8 cellular contexts compared by ENCODE assay signal in the genomic region with DNA sequence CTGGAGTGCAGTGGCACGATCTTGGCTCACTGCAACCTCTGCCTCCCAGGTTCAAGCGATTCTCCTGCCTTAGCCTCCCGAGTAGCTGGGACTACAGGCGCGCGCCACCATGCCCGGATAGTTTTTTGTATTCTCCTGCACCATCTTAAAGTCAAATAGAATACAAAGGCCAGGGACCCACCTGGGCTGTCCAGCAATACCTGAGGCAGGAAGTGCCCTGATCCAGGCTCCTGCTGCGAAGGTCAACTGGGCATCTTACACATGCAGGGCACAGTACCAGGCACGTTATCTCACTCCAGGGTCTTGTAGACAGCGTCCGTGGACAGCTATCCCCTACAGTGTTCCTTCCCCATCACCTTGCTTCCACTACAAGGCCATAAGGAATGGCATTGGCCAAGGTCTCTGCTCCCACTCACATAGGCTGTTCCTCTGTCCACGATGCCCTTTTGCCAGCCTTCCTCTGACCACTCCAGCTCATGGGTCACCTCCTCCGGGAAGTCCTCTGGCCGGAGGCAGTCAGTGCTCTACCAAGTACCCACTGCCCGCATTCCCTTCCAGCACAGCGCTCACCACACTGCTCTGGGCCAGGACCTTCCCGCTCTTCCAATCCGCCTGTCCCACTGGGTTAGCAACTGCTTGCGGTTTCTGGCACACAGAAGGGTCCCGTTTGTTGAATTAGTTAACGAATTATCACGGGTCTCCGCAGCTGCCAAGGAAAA. TPM values are rescaled to one million over a fixed set of nuclear protein-coding genes. Genes with fewer than 3 reads are reported as not detected.
A peak's percentile ranks its signal among the peaks of the same experiment; 100 is the strongest.
DNase-seq lines count a peak whose midpoint lies in the region; ATAC-seq, FAIRE-seq and TF ChIP-seq lines count a peak whose summit lies in the region.

No MANE protein-coding gene starts in this region.

- no peaks in the 10 kb centered on the region for H3K9me3 Mint-ChIP-seq in T-helper 2 cell treated with Interferon-gamma antibody and Interleukin-4, amounts not matched to agents 5 μg/mL and 100 μg/mL, for 36 hours

- CTCF ChIA-PET in HepG2 (lab: Yijun Ruan, JAX; ENCODE audit: low intra/inter-chr PET ratio, low total read pairs), result no interaction called here

- no peaks in the 10 kb centered on the region for H3K36me3 ChIP-seq in brain microvascular endothelial cell (replicated peaks)
- no peaks in the 10 kb centered on the region for H3K36me3 ChIP-seq in HepG2 (replicated peaks in 1 of 2; ENCODE audit: control insufficient read depth in 1 of 2, insufficient read depth in 2 of 2, low read length in 2 of 2)
- no peaks in the 10 kb centered on the region for H3K36me3 ChIP-seq in testis (ENCODE audit: low read depth, missing control alignments)

- peak; percentile 18 for ATAC-seq in HepG2
- ATAC-seq in GM21447 (IDR thresholded peaks at IDR 0.05; ENCODE audit: unreplicated experiment), result no peak
- no peak for ATAC-seq in GM18505 (IDR thresholded peaks at IDR 0.05; ENCODE audit: unreplicated experiment)

- in situ Hi-C loops in brain microvascular endothelial cell (cut with HindIII; ENCODE audit: low pct_ligation_motif_present, low sequenced_read_pairs), result no loop called here
- in situ Hi-C loops in HepG2 (cut with HindIII; ENCODE audit: extremely low pct_ligation_motif_present, low pct_unique_long_range_greater_than_20kb), result no loop called here

- H4K20me1 ChIP-seq in HepG2 (ENCODE audit: insufficient read depth, low read length), result no peaks in the 10 kb centered on the region

- TF ChIP-seq POLR2A in HepG2 (IDR thresholded peaks at IDR 0.05; ENCODE audit: insufficient read depth in 1 of 2, low read depth in 2 of 2, low read length in 2 of 2) (no peak), testis (IDR thresholded peaks at IDR 0.05) (no peak), GM18505 (IDR thresholded peaks at IDR 0.05; ENCODE audit: borderline replicate concordance, extremely low read depth, insufficient read depth, insufficient read length) (no peak)

- peaks cover 24% of the 10 kb centered on the region for H3K79me2 ChIP-seq in HepG2 (ENCODE audit: insufficient read depth, low read length)

- POLR2A ChIA-PET in HepG2 (lab: Yijun Ruan, JAX), result interaction anchor here (1.2 to 2.2 kb wide), 4 partner anchors 12 to 143 kb away, joined by 3 to 21 read pairs (median 6); a partner anchor contains a TSS

- TF ChIP-seq EP300 in HepG2 (IDR thresholded peaks at IDR 0.05; ENCODE audit: low read depth in 2 of 2, low read length in 2 of 2) (no peak), HepG2 (CRISPR knock-in tag; IDR thresholded peaks at IDR 0.05; ENCODE audit: borderline replicate concordance) (no peak)

- H2AFZ ChIP-seq in HepG2 (ENCODE audit: low read length), result no peak overlapping the region

- BruUV-seq in HepG2 (replicated peaks; lab: Mats Ljungman, UMichigan), result TSS peak; percentile 61

- DNase-seq in T-helper 2 cell treated with Interferon-gamma antibody and Interleukin-4, amounts not matched to agents 5 μg/mL and 100 μg/mL, for 36 hours (ENCODE audit: low spot score), result no peak
- DNase-seq in T-helper 2 cell (no peak), brain microvascular endothelial cell (no peak), HepG2 (ENCODE audit: low spot score) (no peak), testis (peak; percentile 18), kidney glomerular epithelial cell (lab: John Stamatoyannopoulos, UW) (no peak)

- H3K4me1 ChIP-seq in HepG2 (ENCODE audit: insufficient read depth, low read length), result peaks cover 44% of the 10 kb centered on the region
- peaks cover 22% of the 10 kb centered on the region for H3K4me1 ChIP-seq in testis

- peak overlapping the region; percentile 95 for H3K4me2 ChIP-seq in HepG2 (ENCODE audit: low read depth, low read length)

- peaks cover 11% of the 10 kb centered on the region for H3K27me3 Mint-ChIP-seq in T-helper 2 cell treated with Interferon-gamma antibody and Interleukin-4, amounts not matched to agents 5 μg/mL and 100 μg/mL, for 36 hours (ENCODE audit: low read depth)

- no peak for FAIRE-seq in HepG2 (lab: Jason Lieb, UNC)

- H3K4me3 ChIP-seq in brain microvascular endothelial cell (ENCODE audit: low read depth, low read length), result peak overlapping the region; percentile 70
- H3K4me3 ChIP-seq in HepG2 (replicated peaks in 1 of 3; ENCODE audit: insufficient read depth in 1 of 3, low read depth in 2 of 3, low read length in 3 of 3), result peak overlapping the region; percentile 81 to 88 (median 82)
- H3K4me3 ChIP-seq in testis, result peak overlapping the region; percentile 72 to 77

- intact Hi-C loops in HepG2 (cut with micrococcal nuclease; ENCODE audit: unreplicated experiment), result no loop called here
- intact Hi-C loops in testis (cut with DNase I; ENCODE audit: low total_unique reads), result no loop called here

- H3K9me3 ChIP-seq in HepG2 (ENCODE audit: low read length), result no peaks in the 10 kb centered on the region
- no peaks in the 10 kb centered on the region for H3K9me3 ChIP-seq in testis

- H3K27ac Mint-ChIP-seq in T-helper 2 cell treated with Interferon-gamma antibody and Interleukin-4, amounts not matched to agents 5 μg/mL and 100 μg/mL, for 36 hours, result no peak overlapping the region

- no peak for TF ChIP-seq RAD21 in HepG2 (CRISPR knock-in tag; IDR thresholded peaks at IDR 0.05)

- H3K4me1 Mint-ChIP-seq in T-helper 2 cell treated with Interferon-gamma antibody and Interleukin-4, amounts not matched to agents 5 μg/mL and 100 μg/mL, for 36 hours (ENCODE audit: low read depth), result peaks cover 44% of the 10 kb centered on the region

- TF ChIP-seq CTCF in brain microvascular endothelial cell (IDR thresholded peaks at IDR 0.05; ENCODE audit: low read depth, low read length, missing control alignments), result no peak
- no peak for TF ChIP-seq CTCF in HepG2 (CRISPR knock-in tag; IDR thresholded peaks at IDR 0.05)
- TF ChIP-seq CTCF in testis (IDR thresholded peaks at IDR 0.05), result no peak

- no peaks in the 10 kb centered on the region for H3K36me3 Mint-ChIP-seq in T-helper 2 cell treated with Interferon-gamma antibody and Interleukin-4, amounts not matched to agents 5 μg/mL and 100 μg/mL, for 36 hours (ENCODE audit: low read depth)

- H3K27me3 ChIP-seq in brain microvascular endothelial cell (replicated peaks) (no peaks in the 10 kb centered on the region), HepG2 (ENCODE audit: control insufficient read depth in 1 of 2, insufficient read depth in 2 of 2, low read length in 2 of 2) (peaks cover 0 to 6% of the 10 kb centered on the region in 2 experiments; a peak in 1 of 5 replicates), testis (no peaks in the 10 kb centered on the region)

- H3K27ac ChIP-seq in brain microvascular endothelial cell, result peak overlapping the region; percentile 85
- H3K27ac ChIP-seq in HepG2 (ENCODE audit: extremely low read length, insufficient read depth, low read length), result peak overlapping the region; percentile 67
- peak overlapping the region in 1 of 2 donors; percentile 80 for H3K27ac ChIP-seq in testis

- WGBS in HepG2 (ENCODE audit: low lambda C conversion rate), result 56% methylated on average over 18 of the region's 23 CpGs
- WGBS in testis, 2 donors, result 38 to 42% methylated on average over 22 to 23 of the region's 23 CpGs

- H3K4me3 Mint-ChIP-seq in T-helper 2 cell treated with Interferon-gamma antibody and Interleukin-4, amounts not matched to agents 5 μg/mL and 100 μg/mL, for 36 hours, result peak overlapping the region; percentile 59

- peak overlapping the region; percentile 84 for H3K9ac ChIP-seq in HepG2 (ENCODE audit: insufficient read depth, low read depth, low read length)

RNA-seq across cellular contexts. Expression of a gene that starts 1.0 kb away (rescaled TPM):
- 16.5 and 37.7 TPM in 2 replicates for total RNA-seq in HepG2 (2016; rRNA removed; fragmentation: Illumina TruSeq; extraction: Trizol)
- total RNA-seq in HepG2 (2016; cell fraction: cytosol; rRNA removed; fragmentation: Illumina TruSeq; extraction: Trizol; ENCODE audit: low read depth), result 3.3 and 4.3 TPM in 2 replicates
- 14.1 and 38.3 TPM in 2 replicates for total RNA-seq in HepG2 (2016; cell fraction: insoluble cytoplasmic fraction; rRNA removed; fragmentation: Illumina TruSeq; extraction: Trizol)
- total RNA-seq in HepG2 (2016; cell fraction: membrane; rRNA removed; fragmentation: Illumina TruSeq; extraction: Trizol), result 7.5 and 8.0 TPM in 2 replicates
- 34.5 and 35.9 TPM in 2 replicates for total RNA-seq in HepG2 (2016; cell fraction: nucleus; rRNA removed; fragmentation: Illumina TruSeq; extraction: Trizol)
- 108 and 126 TPM in 2 replicates for polyA plus RNA-seq in HepG2 (2011; rRNA removed)
- 107 and 109 TPM in 2 replicates for polyA plus RNA-seq in HepG2 (2011; cell fraction: cytosol; rRNA removed)
- 62.4 and 67.9 TPM in 2 replicates for polyA plus RNA-seq in HepG2 (2011; cell fraction: nucleus; rRNA removed)
- 66.5 and 86.6 TPM in 2 replicates for polyA plus RNA-seq in HepG2 (2012)
- polyA plus RNA-seq in HepG2 (2016; cell fraction: cytosol; fragmentation: Illumina TruSeq; extraction: Trizol; ENCODE audit: low read depth), result 2.8 and 3.4 TPM in 2 replicates
- polyA plus RNA-seq in HepG2 (2016; cell fraction: insoluble cytoplasmic fraction; fragmentation: Illumina TruSeq; extraction: Trizol; ENCODE audit: low read depth), result 12.5 and 14.6 TPM in 2 replicates
- 4.7 and 5.3 TPM in 2 replicates for polyA plus RNA-seq in HepG2 (2016; cell fraction: membrane; fragmentation: Illumina TruSeq; extraction: Trizol; ENCODE audit: low read depth)
- 38.2 and 45.7 TPM in 2 replicates for polyA plus RNA-seq in HepG2 (2016; cell fraction: nucleus; fragmentation: Illumina TruSeq; extraction: Trizol; ENCODE audit: insufficient read depth, low read depth)
- 34.7 and 158 TPM in 2 replicates for polyA minus RNA-seq in HepG2 (2011; rRNA and poly(A)+ RNA removed; ENCODE audit: low replicate concordance)
- polyA minus RNA-seq in HepG2 (2011; cell fraction: cytosol; rRNA and poly(A)+ RNA removed), result 44.8 and 53.1 TPM in 2 replicates
- polyA minus RNA-seq in HepG2 (2011; cell fraction: nucleus; rRNA and poly(A)+ RNA removed), result 40.5 and 41.8 TPM in 2 replicates
- total RNA-seq in testis, result 10 to 100 TPM; 20.4 to 22.8 TPM
- polyA plus RNA-seq in testis (ENCODE audit: insufficient read depth, low read depth, low replicate concordance), result 25.4 TPM

RNA-seq across cellular contexts. Expression of a gene that starts 30.8 kb away (rescaled TPM):
- total RNA-seq in HepG2 (2016; rRNA removed; fragmentation: Illumina TruSeq; extraction: Trizol), result 0.80 and 1.1 TPM in 2 replicates
- total RNA-seq in HepG2 (2016; cell fraction: cytosol; rRNA removed; fragmentation: Illumina TruSeq; extraction: Trizol; ENCODE audit: low read depth), result 0.44 and 0.81 TPM in 2 replicates
- total RNA-seq in HepG2 (2016; cell fraction: insoluble cytoplasmic fraction; rRNA removed; fragmentation: Illumina TruSeq; extraction: Trizol), result 1.1 and 1.2 TPM in 2 replicates
- total RNA-seq in HepG2 (2016; cell fraction: membrane; rRNA removed; fragmentation: Illumina TruSeq; extraction: Trizol), result 0.76 and 0.93 TPM in 2 replicates
- 0.38 and 0.56 TPM in 2 replicates for total RNA-seq in HepG2 (2016; cell fraction: nucleus; rRNA removed; fragmentation: Illumina TruSeq; extraction: Trizol)
- 2.3 and 2.5 TPM in 2 replicates for polyA plus RNA-seq in HepG2 (2011; rRNA removed)
- 1.2 and 3.5 TPM in 2 replicates for polyA plus RNA-seq in HepG2 (2011; cell fraction: cytosol; rRNA removed)
- 5.9 and 8.0 TPM in 2 replicates for polyA plus RNA-seq in HepG2 (2011; cell fraction: nucleus; rRNA removed)
- 1.4 and 1.7 TPM in 2 replicates for polyA plus RNA-seq in HepG2 (2012)
- polyA plus RNA-seq in HepG2 (2016; cell fraction: cytosol; fragmentation: Illumina TruSeq; extraction: Trizol; ENCODE audit: low read depth), result 0.28 and 0.49 TPM in 2 replicates
- 2.1 and 2.4 TPM in 2 replicates for polyA plus RNA-seq in HepG2 (2016; cell fraction: insoluble cytoplasmic fraction; fragmentation: Illumina TruSeq; extraction: Trizol; ENCODE audit: low read depth)
- polyA plus RNA-seq in HepG2 (2016; cell fraction: membrane; fragmentation: Illumina TruSeq; extraction: Trizol; ENCODE audit: low read depth), result 0.43 and 0.85 TPM in 2 replicates
- polyA plus RNA-seq in HepG2 (2016; cell fraction: nucleus; fragmentation: Illumina TruSeq; extraction: Trizol; ENCODE audit: insufficient read depth, low read depth), result 0.97 and 2.5 TPM in 2 replicates
- 0.77 and 0.94 TPM in 2 replicates for polyA minus RNA-seq in HepG2 (2011; rRNA and poly(A)+ RNA removed; ENCODE audit: low replicate concordance)
- 1.1 and 1.3 TPM in 2 replicates for polyA minus RNA-seq in HepG2 (2011; cell fraction: cytosol; rRNA and poly(A)+ RNA removed)
- 0.87 and 1.4 TPM in 2 replicates for polyA minus RNA-seq in HepG2 (2011; cell fraction: nucleus; rRNA and poly(A)+ RNA removed)
- 10 to 100 TPM; 11.8 to 18.5 TPM for total RNA-seq in testis
- 20.5 TPM for polyA plus RNA-seq in testis (ENCODE audit: insufficient read depth, low read depth, low replicate concordance)
